In genomic region chr3:52834871-52835501, GRCh38 we compare ENCODE assay signal across 15 cellular contexts.
DNase-seq lines count a peak whose midpoint lies in the region; TF ChIP-seq lines count a peak whose summit lies in the region.
"Had no signal": no experiment of that assay in that cellular context is flagged by ENCODE, and none has a peak within 500 bp of the region (broad histone marks: within the 10 kb centered on the region; RNA-seq: fewer than 3 reads in every experiment).

MUSTN1 (minus strand) TSS chr3:52835019; CDS start chr3:52834948, 71 bp downstream.

- H3K9me3 ChIP-seq in iPS-15b (ENCODE audit: control insufficient read depth, insufficient read depth, low read length) = no peaks in the 10 kb centered on the region

- no peaks in the 10 kb centered on the region for H3K27me3 ChIP-seq in iPS-15b (ENCODE audit: control insufficient read depth, insufficient read depth, low read length)

- no peaks in the 10 kb centered on the region for H3K4me1 ChIP-seq in iPS-15b (ENCODE audit: control insufficient read depth, insufficient read depth, low read length)

- peak within 1 kb of the TSS; percentile 37 for H3K9ac ChIP-seq in iPS-15b (ENCODE audit: low read depth, low read length)
- H3K9ac ChIP-seq: KMS-11 had no signal

- no peak within 1 kb of the TSS for H3K4me3 ChIP-seq in choroid plexus epithelial cell (ENCODE audit: low read depth, low read length)
- no peak within 1 kb of the TSS for H3K4me3 ChIP-seq in iPS-15b (ENCODE audit: low read depth, low read length)
- H3K4me3 ChIP-seq in skeletal muscle cell (ENCODE audit: low read depth, low read length) = no peak within 1 kb of the TSS

- DNase-seq in EH (ENCODE audit: low read depth) (peak; percentile 33), choroid plexus epithelial cell (ENCODE audit: low read depth) (peak; percentile 55), skeletal muscle cell (ENCODE audit: low read depth) (peak; percentile 19), NCI-H187 treated with DMSO at 0.1 percent for 48 hours (lab: John Stamatoyannopoulos, UW) (no peak), HK-2 (ENCODE audit: unreplicated experiment) (no peak), DMS53 (lab: John Stamatoyannopoulos, UW) (no peak), DMS153 (lab: John Stamatoyannopoulos, UW) (no peak)
- DNase-seq: activated CD4-positive, alpha-beta T cell treated with anti-CD3 and anti-CD28 coated beads, Interleukin-2, amount 10 ng/mL, durations not matched to agents 24 days and 14 days; activated naive CD4-positive, alpha-beta T cell treated with anti-CD3 and anti-CD28 coated beads for 36 hours; AML-193; effector memory CD8-positive, alpha-beta T cell; immature natural killer cell; NCI-H510A treated with DMSO at 0.1 percent for 48 hours had no signal

- peaks cover 5% of the 10 kb centered on the region for H3K36me3 ChIP-seq in iPS-15b (ENCODE audit: control insufficient read depth, insufficient read depth, low read length)

- TF ChIP-seq CTCF in choroid plexus epithelial cell (conservative IDR thresholded peaks at IDR 0.05; ENCODE audit: low read depth, low read length) = no peak

Comparison
In these comparisons a context has a peak if more than half of its experiments do, and no peak if none do; other contexts are left out.
1. DNase-seq: peak in EH (single experiment), choroid plexus epithelial cell (single experiment) and skeletal muscle cell (single experiment); none in NCI-H187 treated with DMSO at 0.1 percent for 48 hours (single experiment), HK-2 (single experiment), DMS53 (single experiment) and DMS153 (single experiment).